13 cellular contexts compared by ENCODE assay signal in genomic region chr14:89813485-89814080, GRCh38.
DNase-seq lines count a peak whose midpoint lies in the region; ATAC-seq and TF ChIP-seq lines count a peak whose summit lies in the region.
"Had no signal": no experiment of that assay in that cellular context is flagged by ENCODE, and none has a peak within 500 bp of the region (broad histone marks: within the 10 kb centered on the region; RNA-seq: fewer than 3 reads in every experiment).

No MANE protein-coding gene starts in this region.

- no peak overlapping the region for H3K4me2 ChIP-seq in fibroblast of lung (ENCODE audit: extremely low read depth, insufficient read depth, low read length)

- BruUV-seq in Calu3 (replicated peaks; lab: Mats Ljungman, UMichigan): no TSS peak

- H2AFZ ChIP-seq in fibroblast of lung (ENCODE audit: low read length): no peak overlapping the region

- H3K4me1 ChIP-seq in fibroblast of lung (ENCODE audit: control insufficient read depth, extremely low read depth, insufficient read depth, low read length): peaks cover 3% of the 10 kb centered on the region

- no peaks in the 10 kb centered on the region for H3K4me1 Mint-ChIP-seq in Calu3 (ENCODE audit: low read depth, unreplicated experiment)
- no peaks in the 10 kb centered on the region for H3K4me1 Mint-ChIP-seq in activated CD8-positive, alpha-beta T cell treated with anti-CD3 and anti-CD28 coated beads for 36 hours (ENCODE audit: low read depth)
- H3K4me1 Mint-ChIP-seq: IgD-negative memory B cell, T-cell had no signal

- no peak overlapping the region for H3K27ac ChIP-seq in fibroblast of lung (ENCODE audit: insufficient read depth, low read length)
- H3K27ac ChIP-seq: C4-2B, neutrophil had no signal

- no peak for TF ChIP-seq CTCF in BJ (IDR thresholded peaks at IDR 0.05; ENCODE audit: insufficient read depth, low read depth, low read length)
- no peak for TF ChIP-seq CTCF in fibroblast of lung (conservative IDR thresholded peaks at IDR 0.05 in 1 of 2, IDR thresholded peaks at IDR 0.05 in 1 of 2; ENCODE audit: low read depth in 1 of 2, low read length in 2 of 2)
- no peak for TF ChIP-seq CTCF in Calu3 (IDR thresholded peaks at IDR 0.05; ENCODE audit: unreplicated experiment)
- TF ChIP-seq CTCF in activated CD8-positive, alpha-beta T cell treated with anti-CD3 and anti-CD28 coated beads for 36 hours (IDR thresholded peaks at IDR 0.05): no peak

- CTCF ChIA-PET in BJ (lab: Yijun Ruan, JAX) (interaction anchor here (0.6 to 1.0 kb wide), 3 partner anchors 11 to 95 kb away, joined by 3 to 4 read pairs (median 4); no protein-coding TSS in a partner anchor), Calu3 (lab: Charles Lee) (no interaction called here)
- CTCF ChIA-PET in activated CD8-positive, alpha-beta T cell treated with anti-CD3 and anti-CD28 coated beads for 36 hours (lab: Charles Lee): no interaction called here

- POLR2A ChIA-PET in BJ (lab: Charles Lee): interaction anchor here (0.6 kb wide), 1 partner anchor 143 kb away, joined by 8 read pairs; no protein-coding TSS in a partner anchor
- POLR2A ChIA-PET in activated CD8-positive, alpha-beta T cell treated with anti-CD3 and anti-CD28 coated beads for 36 hours (lab: Charles Lee): no interaction called here

- no peaks in the 10 kb centered on the region for H3K79me2 ChIP-seq in fibroblast of lung (ENCODE audit: control insufficient read depth, insufficient read depth, low read length)

- H3K9ac ChIP-seq in fibroblast of lung (ENCODE audit: insufficient read depth, low read length): no peak overlapping the region

- H3K4me3 ChIP-seq in BJ (ENCODE audit: low read depth, low read length) (no peak overlapping the region), fibroblast of lung (replicated peaks in 1 of 4; ENCODE audit: control extremely low read depth in 1 of 4, insufficient read depth in 1 of 4, low read depth in 3 of 4, low read length in 4 of 4) (peak overlapping the region in 2 of 4 experiments; percentile 15 to 27)

- H3K27me3 Mint-ChIP-seq in Calu3 (ENCODE audit: unreplicated experiment): no peaks in the 10 kb centered on the region
- H3K27me3 Mint-ChIP-seq in activated CD8-positive, alpha-beta T cell treated with anti-CD3 and anti-CD28 coated beads for 36 hours: peaks cover 6% of the 10 kb centered on the region
- H3K27me3 Mint-ChIP-seq: IgD-negative memory B cell had no signal

- H3K27ac Mint-ChIP-seq in Calu3 (ENCODE audit: unreplicated experiment): no peak overlapping the region
- no peak overlapping the region for H3K27ac Mint-ChIP-seq in activated CD8-positive, alpha-beta T cell treated with anti-CD3 and anti-CD28 coated beads for 36 hours
- H3K27ac Mint-ChIP-seq: IgD-negative memory B cell, T-cell had no signal

- no peaks in the 10 kb centered on the region for H4K20me1 ChIP-seq in fibroblast of lung (ENCODE audit: control insufficient read depth, extremely low read depth, insufficient read depth, low read length)

- H3K36me3 Mint-ChIP-seq in Calu3 (ENCODE audit: insufficient read depth, unreplicated experiment): no peaks in the 10 kb centered on the region
- no peaks in the 10 kb centered on the region for H3K36me3 Mint-ChIP-seq in activated CD8-positive, alpha-beta T cell treated with anti-CD3 and anti-CD28 coated beads for 36 hours (ENCODE audit: low read depth)
- H3K36me3 Mint-ChIP-seq: T-cell had no signal

- H3K4me3 Mint-ChIP-seq in Calu3 (ENCODE audit: low read depth, unreplicated experiment): no peak overlapping the region
- H3K4me3 Mint-ChIP-seq in activated CD8-positive, alpha-beta T cell treated with anti-CD3 and anti-CD28 coated beads for 36 hours: no peak overlapping the region
- H3K4me3 Mint-ChIP-seq: IgD-negative memory B cell, T-cell had no signal

- H3K27me3 ChIP-seq in BJ (ENCODE audit: control insufficient read depth, insufficient read depth, low read length): no peaks in the 10 kb centered on the region
- no peaks in the 10 kb centered on the region for H3K27me3 ChIP-seq in fibroblast of lung (ENCODE audit: control insufficient read depth, insufficient read depth, low read length)
- H3K27me3 ChIP-seq: neutrophil had no signal

- DNase-seq in BJ (ENCODE audit: low read depth) (peak; percentile 92), OCI-M1 (lab: John Stamatoyannopoulos, UW) (peak; percentile 17), fibroblast of lung (ENCODE audit: low read depth in 2 of 2) (peak; percentile 52 to 99), non-pigmented ciliary epithelial cell (ENCODE audit: low read depth) (peak; percentile 80), Calu3 (no peak), NCI-H82 (lab: John Stamatoyannopoulos, UW) (no peak), GF-D8 (lab: John Stamatoyannopoulos, UW) (no peak)
- DNase-seq in activated CD8-positive, alpha-beta T cell treated with anti-CD3 and anti-CD28 coated beads for 36 hours: no peak
- DNase-seq: NCI-H446 treated with DMSO at 0.1 percent for 48 hours, T-cell had no signal

- H3K36me3 ChIP-seq in BJ (ENCODE audit: control insufficient read depth, insufficient read depth, low read length) (no peaks in the 10 kb centered on the region), fibroblast of lung (ENCODE audit: control insufficient read depth, insufficient read depth, low read length) (no peaks in the 10 kb centered on the region)
- H3K36me3 ChIP-seq: neutrophil had no signal

- intact Hi-C loops in Calu3 (cut with micrococcal nuclease; ENCODE audit: unreplicated experiment): no loop called here
- intact Hi-C loops in activated CD8-positive, alpha-beta T cell treated with anti-CD3 and anti-CD28 coated beads for 36 hours (cut with micrococcal nuclease): no loop called here

- H3K9me3 ChIP-seq in fibroblast of lung (ENCODE audit: control insufficient read depth, insufficient read depth, low read depth, low read length): no peaks in the 10 kb centered on the region
- H3K9me3 ChIP-seq: neutrophil had no signal

- no peak for ATAC-seq in activated CD8-positive, alpha-beta T cell treated with anti-CD3 and anti-CD28 coated beads for 36 hours
- ATAC-seq: T-cell had no signal

- H3K9me3 Mint-ChIP-seq in Calu3 (ENCODE audit: low read depth, unreplicated experiment): no peaks in the 10 kb centered on the region
- no peaks in the 10 kb centered on the region for H3K9me3 Mint-ChIP-seq in activated CD8-positive, alpha-beta T cell treated with anti-CD3 and anti-CD28 coated beads for 36 hours
- H3K9me3 Mint-ChIP-seq: IgD-negative memory B cell, T-cell had no signal

Comparison
In these comparisons a context has a peak if more than half of its experiments do, and no peak if none do; other contexts are left out.
1. DNase-seq: peak in BJ (single experiment), OCI-M1 (single experiment), fibroblast of lung (2 of 2) and non-pigmented ciliary epithelial cell (single experiment); none in Calu3 (single experiment), NCI-H82 (single experiment), GF-D8 (single experiment) and activated CD8-positive, alpha-beta T cell treated with anti-CD3 and anti-CD28 coated beads for 36 hours (single experiment).